Comparison of ENCODE assay signal across 8 cellular contexts in the genomic region with DNA sequence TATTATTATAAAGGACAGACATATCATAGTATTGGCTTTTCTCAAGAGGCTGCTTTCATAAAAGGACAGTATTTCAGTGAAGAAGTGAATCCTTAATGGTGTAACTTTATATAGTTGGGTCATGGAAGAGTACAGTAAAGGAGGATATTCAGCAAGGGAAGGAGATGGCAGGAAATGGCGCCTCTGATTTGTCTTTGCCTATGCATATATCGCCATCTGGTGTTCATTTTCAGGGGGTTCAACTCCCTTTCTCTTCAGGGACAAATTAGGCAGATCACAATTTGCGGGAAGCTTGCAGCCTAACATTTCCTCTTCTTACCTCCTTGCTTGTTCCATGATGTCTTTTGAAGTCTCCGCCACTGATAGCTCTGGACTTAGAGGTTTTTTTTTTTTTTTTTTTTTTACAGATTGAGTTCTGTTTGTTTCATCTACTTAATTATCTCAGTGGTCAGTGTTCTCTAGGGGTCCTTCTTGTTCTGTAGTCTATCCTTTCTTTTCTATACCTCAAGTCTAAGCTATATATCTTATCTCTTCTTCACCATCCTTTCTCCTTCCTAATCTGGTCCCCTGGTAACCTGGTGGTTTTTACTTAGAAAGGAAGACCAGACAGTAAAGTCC. TPM values are rescaled to one million over a fixed set of nuclear protein-coding genes. Genes with fewer than 3 reads are reported as not detected.
DNase-seq lines count a peak whose midpoint lies in the region; ATAC-seq, FAIRE-seq and TF ChIP-seq lines count a peak whose summit lies in the region.

No MANE protein-coding gene starts in this region.

- no peak overlapping the region for H3K4me3 ChIP-seq in A549
- H3K4me3 ChIP-seq in GM12865 (ENCODE audit: low read depth, low read length): no peak overlapping the region
- H3K4me3 ChIP-seq in Karpas-422 (ENCODE audit: low read length): no peak overlapping the region
- H3K4me3 ChIP-seq in OCI-LY3 (ENCODE audit: low read length): no peak overlapping the region
- no peak overlapping the region for H3K4me3 ChIP-seq in ovary

- peak; percentile 92 for FAIRE-seq in A549 (lab: Jason Lieb, UNC)

- no peaks in the 10 kb centered on the region for H3K27me3 ChIP-seq in Karpas-422 (ENCODE audit: low read length)
- no peaks in the 10 kb centered on the region for H3K27me3 ChIP-seq in OCI-LY3 (ENCODE audit: low read depth, low read length)
- H3K27me3 ChIP-seq in ovary: no peaks in the 10 kb centered on the region

- no peak overlapping the region for H3K4me2 ChIP-seq in A549
- no peak overlapping the region for H3K4me2 ChIP-seq in Karpas-422 (ENCODE audit: low read depth, low read length, poor library complexity, severe bottlenecking)
- peak overlapping the region; percentile 8; the same call in 1 of the 2 replicates for H3K4me2 ChIP-seq in OCI-LY3 (ENCODE audit: low read length)

- POLR2A ChIA-PET in A549 (lab: Yijun Ruan, JAX): interaction anchor here (0.6 to 3.6 kb wide), 5 partner anchors 168 to 275 kb away, joined by 3 to 24 read pairs (median 3); partner anchors contain the start of genes NUP98, RHOG and STIM1

- H3K4me3 Mint-ChIP-seq in activated naive CD8-positive, alpha-beta T cell treated with anti-CD3 and anti-CD28 coated beads for 36 hours: no peak overlapping the region

- TF ChIP-seq POLR2A in A549 (IDR thresholded peaks at IDR 0.05; ENCODE audit: low read length) (no peak), ovary (IDR thresholded peaks at IDR 0.05) (no peak)

- no peaks in the 10 kb centered on the region for H3K9me3 Mint-ChIP-seq in activated naive CD8-positive, alpha-beta T cell treated with anti-CD3 and anti-CD28 coated beads for 36 hours

- peaks cover 23% of the 10 kb centered on the region for H3K36me3 Mint-ChIP-seq in activated naive CD8-positive, alpha-beta T cell treated with anti-CD3 and anti-CD28 coated beads for 36 hours

- no peaks in the 10 kb centered on the region for H3K9me2 ChIP-seq in Karpas-422 (replicated peaks; ENCODE audit: insufficient read depth, low read length)

- TF ChIP-seq EP300 in A549 (IDR thresholded peaks at IDR 0.05): no peak
- no peak for TF ChIP-seq EP300 in ovary (IDR thresholded peaks at IDR 0.05)

- H2AFZ ChIP-seq in Karpas-422 (ENCODE audit: low read length): peak overlapping the region; percentile 89
- no peak overlapping the region for H2AFZ ChIP-seq in OCI-LY3 (ENCODE audit: low read depth, low read length)

- H4K20me1 ChIP-seq in Karpas-422 (ENCODE audit: insufficient read depth, low read depth, low read length) (no peaks in the 10 kb centered on the region), OCI-LY3 (ENCODE audit: insufficient read depth, low read length) (no peaks in the 10 kb centered on the region)

- CTCF ChIA-PET in A549 (lab: Yijun Ruan, JAX): interaction anchor here (0.6 to 15.7 kb wide), 63 partner anchors 11 to 496 kb away, joined by 3 to 919 read pairs (median 5); partner anchors contain the start of genes PGAP2, RHOG, RRM1 and STIM1

- H3K4me1 Mint-ChIP-seq in activated naive CD8-positive, alpha-beta T cell treated with anti-CD3 and anti-CD28 coated beads for 36 hours: peaks cover 35% of the 10 kb centered on the region

- peak; percentile 67 to 80 for DNase-seq in A549 (ENCODE audit: low read depth in 1 of 2, low spot score in 1 of 2)
- peak; percentile 84 for DNase-seq in GM12865 (ENCODE audit: low read depth)
- peak; percentile 90 for DNase-seq in Karpas-422
- peak; percentile 24 for DNase-seq in activated naive CD8-positive, alpha-beta T cell treated with anti-CD3 and anti-CD28 coated beads for 36 hours
- peak; percentile 57 for DNase-seq in glomerular endothelial cell (ENCODE audit: extremely low read depth, low read depth, low spot score)
- peak in 3 of 5 donors; percentile 46 to 64 (median 47) for DNase-seq in ovary

- H3K4me1 ChIP-seq in A549: no peaks in the 10 kb centered on the region
- H3K4me1 ChIP-seq in Karpas-422 (ENCODE audit: low read length): peaks cover 13% of the 10 kb centered on the region
- H3K4me1 ChIP-seq in OCI-LY3 (ENCODE audit: low read length): 0 out of 2 replicates have a peak, but pooled peaks cover 3% of the 10 kb centered on the region
- H3K4me1 ChIP-seq in ovary (ENCODE audit: insufficient read depth): peaks cover 8% of the 10 kb centered on the region

- WGBS in A549 (ENCODE audit: missing lambda C conversion rate): 13% methylated on average over 4 of the region's 4 CpGs
- WGBS in ovary, 3 donors: 10 to 11% (median 11%) methylated on average over 4 of the region's 4 CpGs

- H3K27ac ChIP-seq in A549 (no peak overlapping the region), Karpas-422 (ENCODE audit: low read length) (no peak overlapping the region), OCI-LY3 (ENCODE audit: low read length) (no peak overlapping the region), ovary (no peak overlapping the region)

- H3K79me2 ChIP-seq in Karpas-422 (ENCODE audit: low read length) (no peaks in the 10 kb centered on the region), OCI-LY3 (ENCODE audit: low read length) (no peaks in the 10 kb centered on the region)

- peak; percentile 96 to 98 for TF ChIP-seq RAD21 in A549 (conservative IDR thresholded peaks at IDR 0.05 in 1 of 2, IDR thresholded peaks at IDR 0.05 in 1 of 2)

- intact Hi-C loops in ovary (cut with DNase I): loop anchor here (1.0 to 5.0 kb wide), 4 partner anchors 217 to 226 kb away; partner anchors contain the start of gene STIM1 (in 3 of the 4)

- H3K27ac Mint-ChIP-seq in activated naive CD8-positive, alpha-beta T cell treated with anti-CD3 and anti-CD28 coated beads for 36 hours: peak overlapping the region; percentile 21

- H3K27me3 Mint-ChIP-seq in activated naive CD8-positive, alpha-beta T cell treated with anti-CD3 and anti-CD28 coated beads for 36 hours: no peaks in the 10 kb centered on the region

- H3K36me3 ChIP-seq in Karpas-422 (ENCODE audit: insufficient read depth, low read length) (no peaks in the 10 kb centered on the region), OCI-LY3 (replicated peaks; ENCODE audit: low read depth, low read length) (no peaks in the 10 kb centered on the region), ovary (no peaks in the 10 kb centered on the region)

- ATAC-seq in A549: peak; percentile 90 to 97
- no peak for ATAC-seq in HG03159 (IDR thresholded peaks at IDR 0.05; ENCODE audit: unreplicated experiment)

- H3K9ac ChIP-seq in Karpas-422 (ENCODE audit: low read length) (no peak overlapping the region), OCI-LY3 (ENCODE audit: low read length) (no peak overlapping the region)

- TF ChIP-seq CTCF in A549 (IDR thresholded peaks at IDR 0.05) (peak; percentile 93), GM12865 (IDR thresholded peaks at IDR 0.05; ENCODE audit: insufficient read depth, low read depth, low read length, missing control alignments) (peak; percentile 68), OCI-LY3 (IDR thresholded peaks at IDR 0.05; ENCODE audit: low read depth, low read length) (peak; percentile 87), ovary (IDR thresholded peaks at IDR 0.05) (peak; percentile 59 to 94 (median 89))

- H3K9me3 ChIP-seq in A549 (no peaks in the 10 kb centered on the region), Karpas-422 (ENCODE audit: low read length) (no peaks in the 10 kb centered on the region), OCI-LY3 (ENCODE audit: insufficient read depth, low read length) (no peaks in the 10 kb centered on the region), ovary (no peaks in the 10 kb centered on the region)

TF ChIP-seq in A549, 52 proteins besides CTCF, POLR2A, EP300 and RAD21:
- TF ChIP-seq SMC3 (IDR thresholded peaks at IDR 0.05): peak; percentile 89
- TF ChIP-seq RCOR1 (IDR thresholded peaks at IDR 0.05; ENCODE audit: low read depth, low read length): no peak

RNA-seq across cellular contexts. Expression of gene RRM1, which starts 21.8 kb away (rescaled TPM):
- polyA plus RNA-seq in A549 (2011; rRNA removed) (120 and 136 TPM in 2 replicates), A549 (2017; fragmentation: RNase III; extraction: RNeasy Plus Mini Kit Qiagen cat#74134 plus additional on column Dnase treatment) (86.4 to 96.8 TPM (median 91.4 TPM) in 3 replicates), ovary (10 to 100 TPM; 14.1 to 50.0 TPM)
- 42.0 and 47.6 TPM in 2 replicates for polyA plus RNA-seq in A549 (2012; cell fraction: cytosol; rRNA removed)
- polyA plus RNA-seq in A549 (2012; cell fraction: nucleus; rRNA removed): 61.2 and 77.2 TPM in 2 replicates
- polyA minus RNA-seq in A549 (2011; rRNA and poly(A)+ RNA removed): 137 and 138 TPM in 2 replicates
- 69.0 and 80.7 TPM in 2 replicates for total RNA-seq in Karpas-422 (2014; rRNA removed; shearing (Covaris generic); ENCODE audit: low replicate concordance)
- total RNA-seq in activated naive CD8-positive, alpha-beta T cell treated with anti-CD3 and anti-CD28 coated beads for 36 hours: 100 to 1,000 TPM; 217 to 237 TPM
- total RNA-seq in glomerular endothelial cell (29.4 and 37.3 TPM in 2 replicates), ovary (10 to 100 TPM; 15.0 to 35.2 (median 24.7) TPM)

Comparison
In these comparisons a context has a peak if more than half of its experiments do, and no peak if none do; other contexts are left out.
1. DNase-seq: peak in every context shown above with its lines; median percentile 90 in Karpas-422; 84 in GM12865; 74 in A549; 57 in glomerular endothelial cell; 47 in ovary; 24 in activated naive CD8-positive, alpha-beta T cell treated with anti-CD3 and anti-CD28 coated beads for 36 hours.